In genomic region chr7:77439572-77439971, GRCh38 we compare ENCODE assay signal across 9 cellular contexts. TPM values are rescaled to one million over a fixed set of nuclear protein-coding genes. Genes with fewer than 3 reads are reported as not detected.
DNase-seq lines count a peak whose midpoint lies in the region; ATAC-seq and TF ChIP-seq lines count a peak whose summit lies in the region.
"Had no signal": no experiment of that assay in that cellular context is flagged by ENCODE, and none has a peak within 500 bp of the region (broad histone marks: within the 10 kb centered on the region; RNA-seq: fewer than 3 reads in every experiment).

No MANE protein-coding gene starts in this region.

- H3K9me3 ChIP-seq in esophagus muscularis mucosa = no peaks in the 10 kb centered on the region

- no peak for ATAC-seq in natural killer cell treated with Interleukin-12 subunit alpha and Interleukin-12 subunit beta and Interleukin-15 and Interleukin-18, amount 100 ng/mL, for 72 hours

- H3K27me3 Mint-ChIP-seq in osteocyte (ENCODE audit: unreplicated experiment) = no peaks in the 10 kb centered on the region
- no peaks in the 10 kb centered on the region for H3K27me3 Mint-ChIP-seq in endothelial cell (ENCODE audit: unreplicated experiment)
- H3K27me3 Mint-ChIP-seq in natural killer cell treated with Interleukin-12 subunit alpha and Interleukin-12 subunit beta and Interleukin-15 and Interleukin-18, amount 100 ng/mL, for 72 hours = no peaks in the 10 kb centered on the region

- H3K36me3 Mint-ChIP-seq in osteocyte (ENCODE audit: unreplicated experiment) = no peaks in the 10 kb centered on the region
- no peaks in the 10 kb centered on the region for H3K36me3 Mint-ChIP-seq in endothelial cell (ENCODE audit: low read depth, unreplicated experiment)
- no peaks in the 10 kb centered on the region for H3K36me3 Mint-ChIP-seq in natural killer cell treated with Interleukin-12 subunit alpha and Interleukin-12 subunit beta and Interleukin-15 and Interleukin-18, amount 100 ng/mL, for 72 hours

- peak; percentile 46 to 49 (median 47) for TF ChIP-seq CTCF in esophagus muscularis mucosa (IDR thresholded peaks at IDR 0.05)
- TF ChIP-seq CTCF in osteocyte (IDR thresholded peaks at IDR 0.05) = peak; percentile 56
- no peak for TF ChIP-seq CTCF in endothelial cell (IDR thresholded peaks at IDR 0.05; ENCODE audit: unreplicated experiment)

- H3K4me3 Mint-ChIP-seq in osteocyte (ENCODE audit: unreplicated experiment) (no peak overlapping the region), endothelial cell (ENCODE audit: unreplicated experiment) (no peak overlapping the region)
- no peak overlapping the region for H3K4me3 Mint-ChIP-seq in natural killer cell treated with Interleukin-12 subunit alpha and Interleukin-12 subunit beta and Interleukin-15 and Interleukin-18, amount 100 ng/mL, for 72 hours

- H3K4me3 ChIP-seq in esophagus muscularis mucosa = no peak overlapping the region

- TF ChIP-seq POLR2A in esophagus muscularis mucosa (IDR thresholded peaks at IDR 0.05; ENCODE audit: low read depth) = no peak

- H3K27ac Mint-ChIP-seq in osteocyte (ENCODE audit: unreplicated experiment) = no peak overlapping the region
- no peak overlapping the region for H3K27ac Mint-ChIP-seq in endothelial cell (ENCODE audit: unreplicated experiment)
- H3K27ac Mint-ChIP-seq in natural killer cell treated with Interleukin-12 subunit alpha and Interleukin-12 subunit beta and Interleukin-15 and Interleukin-18, amount 100 ng/mL, for 72 hours = no peak overlapping the region

- intact Hi-C loops in esophagus muscularis mucosa (cut with DNase I) = no loop called here

- WGBS in esophagus muscularis mucosa = 47% methylated on average over 5 of the region's 5 CpGs

- H3K4me1 ChIP-seq in esophagus muscularis mucosa = peaks cover 0 to 6% (median 2%) of the 10 kb centered on the region in 4 donors

- no peaks in the 10 kb centered on the region for H3K36me3 ChIP-seq in esophagus muscularis mucosa

- H3K9me3 Mint-ChIP-seq in osteocyte (ENCODE audit: unreplicated experiment) (no peaks in the 10 kb centered on the region), endothelial cell (ENCODE audit: unreplicated experiment) (no peaks in the 10 kb centered on the region)
- no peaks in the 10 kb centered on the region for H3K9me3 Mint-ChIP-seq in natural killer cell treated with Interleukin-12 subunit alpha and Interleukin-12 subunit beta and Interleukin-15 and Interleukin-18, amount 100 ng/mL, for 72 hours

- H3K27ac ChIP-seq in esophagus muscularis mucosa (replicated peaks in 1 of 4) = no peak overlapping the region

- no peaks in the 10 kb centered on the region for H3K27me3 ChIP-seq in esophagus muscularis mucosa

- H3K4me1 Mint-ChIP-seq in osteocyte (ENCODE audit: unreplicated experiment) (peaks cover 37% of the 10 kb centered on the region), endothelial cell (ENCODE audit: unreplicated experiment) (peaks cover 3% of the 10 kb centered on the region)
- peaks cover 8 to 18% of the 10 kb centered on the region in 2 donors for H3K4me1 Mint-ChIP-seq in natural killer cell treated with Interleukin-12 subunit alpha and Interleukin-12 subunit beta and Interleukin-15 and Interleukin-18, amount 100 ng/mL, for 72 hours (ENCODE audit: low read depth in 2 of 2)

- no peak for TF ChIP-seq EP300 in esophagus muscularis mucosa (IDR thresholded peaks at IDR 0.05)

- DNase-seq in ELF-1 (ENCODE audit: low read depth, low spot score) = peak; percentile 42
- peak; percentile 69 for DNase-seq in NOMO-1 treated with dmso at 0.1 percent for 144 hours (lab: John Stamatoyannopoulos, UW; ENCODE audit: unreplicated experiment)
- no peak for DNase-seq in esophagus muscularis mucosa (ENCODE audit: extremely low spot score)
- peak; percentile 48 for DNase-seq in osteocyte (ENCODE audit: extremely low spot score, unreplicated experiment)
- DNase-seq in endothelial cell (ENCODE audit: low spot score) = no peak
- no peak for DNase-seq in natural killer cell treated with Interleukin-12 subunit alpha and Interleukin-12 subunit beta and Interleukin-15 and Interleukin-18, amount 100 ng/mL, for 72 hours (ENCODE audit: low spot score)
- no peak for DNase-seq in DMS79 (lab: John Stamatoyannopoulos, UW)
- no peak for DNase-seq in T-helper 9 cell
- DNase-seq: activated CD4-positive, alpha-beta T cell treated with anti-CD3 and anti-CD28 coated beads, Interleukin-2, amount 50 U/mL, for 1 hour had no signal

RNA-seq across cellular contexts. Expression of gene GSAP, which starts 23.4 kb away (rescaled TPM):
- 10 to 100 TPM; 12.6 to 22.8 (median 17.0) TPM for total RNA-seq in esophagus muscularis mucosa
- 0.83 and 0.84 TPM in 2 replicates for total RNA-seq in osteocyte
- total RNA-seq in endothelial cell (ENCODE audit: unreplicated experiment) = 1.9 TPM
- total RNA-seq in natural killer cell treated with Interleukin-12 subunit alpha and Interleukin-12 subunit beta and Interleukin-15 and Interleukin-18, amount 100 ng/mL, for 72 hours = 10 to 100 TPM; 15.9 to 18.0 TPM

Comparison
In these comparisons a context has a peak if more than half of its experiments do, and no peak if none do; other contexts are left out.
1. DNase-seq: peak in ELF-1 (single experiment), NOMO-1 treated with dmso at 0.1 percent for 144 hours (single experiment) and osteocyte (single experiment); none in esophagus muscularis mucosa (single experiment), endothelial cell (single experiment), natural killer cell treated with Interleukin-12 subunit alpha and Interleukin-12 subunit beta and Interleukin-15 and Interleukin-18, amount 100 ng/mL, for 72 hours (single experiment), DMS79 (single experiment) and T-helper 9 cell (single experiment).